Comparison of ENCODE assay signal across 18 cellular contexts in the genomic region with DNA sequence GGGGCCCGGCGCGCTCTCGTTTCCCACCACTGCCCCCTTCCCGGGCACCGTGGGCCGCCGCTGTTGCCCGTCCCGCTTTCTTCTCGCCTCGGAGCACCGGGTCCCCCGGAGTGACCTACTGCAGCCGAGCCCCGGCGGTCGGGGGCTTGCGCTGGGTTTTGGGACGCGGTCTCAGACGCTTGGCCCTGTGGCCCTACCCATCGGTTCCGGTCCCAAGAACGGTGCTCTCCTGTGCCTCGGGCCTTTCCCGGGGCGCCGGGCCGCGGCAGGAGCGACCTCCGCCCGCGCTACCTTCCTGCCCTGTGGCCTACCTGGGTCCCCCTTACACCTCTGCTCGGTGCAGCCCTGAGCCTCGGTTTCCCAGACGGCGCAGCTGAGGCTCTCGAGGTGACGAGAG. TPM values are rescaled to one million over a fixed set of nuclear protein-coding genes. Genes with fewer than 3 reads are reported as not detected.
"Had no signal": no experiment of that assay in that cellular context is flagged by ENCODE, and none has a peak within 500 bp of the region (broad histone marks: within the 10 kb centered on the region; RNA-seq: fewer than 3 reads in every experiment).

No MANE protein-coding gene starts in this region.

- H3K4me1 Mint-ChIP-seq: activated CD8-positive, alpha-beta memory T cell treated with anti-CD3 and anti-CD28 coated beads, Interleukin-2, amount 10 ng/mL, durations not matched to agents 7 days and 5 days; stimulated activated effector memory CD8-positive, alpha-beta T cell treated with anti-CD3 and anti-CD28 coated beads, Interleukin-12 subunit alpha, Interleukin-12 subunit beta, amount 100 ng/mL, for 72 hours had no signal

- H3K9me3 Mint-ChIP-seq: activated naive CD4-positive, alpha-beta T cell treated with anti-CD3 and anti-CD28 coated beads, Interleukin-2, amount 50 U/mL, for 72 hours; activated T-cell treated with anti-CD3 and anti-CD28 coated beads, Interleukin-2, amount 50 U/mL, for 24 hours; stimulated activated effector memory CD8-positive, alpha-beta T cell treated with anti-CD3 and anti-CD28 coated beads, Interleukin-12 subunit alpha, Interleukin-12 subunit beta, amount 100 ng/mL, for 72 hours had no signal

- H3K36me3 Mint-ChIP-seq: activated CD8-positive, alpha-beta memory T cell treated with anti-CD3 and anti-CD28 coated beads, Interleukin-2, amount 10 ng/mL, durations not matched to agents 7 days and 5 days; stimulated activated effector memory CD8-positive, alpha-beta T cell treated with anti-CD3 and anti-CD28 coated beads, Interleukin-12 subunit alpha, Interleukin-12 subunit beta, amount 100 ng/mL, for 72 hours had no signal

- ATAC-seq: activated CD8-positive, alpha-beta memory T cell treated with anti-CD3 and anti-CD28 coated beads, Interleukin-2, amount 10 ng/mL, durations not matched to agents 7 days and 5 days; activated naive CD4-positive, alpha-beta T cell treated with anti-CD3 and anti-CD28 coated beads, Interleukin-2, amount 50 U/mL, for 72 hours; right cardiac atrium; stimulated activated effector memory CD8-positive, alpha-beta T cell treated with anti-CD3 and anti-CD28 coated beads, Interleukin-12 subunit alpha, Interleukin-12 subunit beta, amount 100 ng/mL, for 72 hours had no signal

- H3K9me2 ChIP-seq: SK-N-SH had no signal

- H3K36me3 ChIP-seq: tibial artery had no signal

- H3K4me3 ChIP-seq: tibial artery had no signal

- H3K9me3 ChIP-seq: SK-N-SH, tibial artery had no signal

- H3K4me2 ChIP-seq: SK-N-SH had no signal

- H3K9ac ChIP-seq: SK-N-SH had no signal

- H3K27ac ChIP-seq: tibial artery had no signal

- H3K4me3 Mint-ChIP-seq: activated CD8-positive, alpha-beta memory T cell treated with anti-CD3 and anti-CD28 coated beads, Interleukin-2, amount 10 ng/mL, durations not matched to agents 7 days and 5 days; activated T-cell treated with anti-CD3 and anti-CD28 coated beads, Interleukin-2, amount 50 U/mL, for 24 hours; stimulated activated effector memory CD8-positive, alpha-beta T cell treated with anti-CD3 and anti-CD28 coated beads, Interleukin-12 subunit alpha, Interleukin-12 subunit beta, amount 100 ng/mL, for 72 hours had no signal

- DNase-seq: activated CD8-positive, alpha-beta memory T cell treated with anti-CD3 and anti-CD28 coated beads, Interleukin-2, amount 10 ng/mL, durations not matched to agents 7 days and 5 days; activated effector memory CD4-positive, alpha-beta T cell treated with Interleukin-2 at 50 U/mL for 16 hours; activated T-cell treated with anti-CD3 and anti-CD28 coated beads, Interleukin-2, amount 50 U/mL, for 24 hours; midbrain; nucleus accumbens; tibial artery had no signal

- H3K27ac Mint-ChIP-seq: activated naive CD4-positive, alpha-beta T cell treated with anti-CD3 and anti-CD28 coated beads, Interleukin-2, amount 50 U/mL, for 72 hours; activated T-cell treated with anti-CD3 and anti-CD28 coated beads, Interleukin-2, amount 50 U/mL, for 24 hours; stimulated activated effector memory CD8-positive, alpha-beta T cell treated with anti-CD3 and anti-CD28 coated beads, Interleukin-12 subunit alpha, Interleukin-12 subunit beta, amount 100 ng/mL, for 72 hours had no signal

RNA-seq across cellular contexts. Expression of a gene that starts 21.6 kb away (rescaled TPM):
- total RNA-seq: activated CD8-positive, alpha-beta memory T cell treated with anti-CD3 and anti-CD28 coated beads, Interleukin-2, amount 10 ng/mL, durations not matched to agents 7 days and 5 days; activated naive CD4-positive, alpha-beta T cell treated with anti-CD3 and anti-CD28 coated beads, Interleukin-2, amount 50 U/mL, for 72 hours; bronchial epithelial cell; chondrocyte; dermis microvascular lymphatic vessel endothelial cell; glomerular endothelial cell; kidney epithelial cell; liver; right cardiac atrium; T-helper 1 cell treated with Interleukin-12 subunit alpha and Interleukin-12 subunit beta and Interleukin-4 antibody, amounts not matched to agents 30 ng/mL and 1 ng/mL, for 36 hours had no signal
- polyA plus RNA-seq: esophagus, liver, right cardiac atrium had no signal
